In genomic region chr7:593324-594115, GRCh38 we compare ENCODE assay signal across 10 cellular contexts.
DNase-seq lines count a peak whose midpoint lies in the region; ATAC-seq lines count a peak whose summit lies in the region.
"Had no signal": no experiment of that assay in that cellular context is flagged by ENCODE, and none has a peak within 500 bp of the region (broad histone marks: within the 10 kb centered on the region; RNA-seq: fewer than 3 reads in every experiment).

No MANE protein-coding gene starts in this region.

- no peak for ATAC-seq in effector memory CD8-positive, alpha-beta T cell (replicated peaks)
- no peak for ATAC-seq in GM21528 (IDR thresholded peaks at IDR 0.05; ENCODE audit: low FRiP score, unreplicated experiment)
- ATAC-seq: left colon had no signal

- peaks cover 8% of the 10 kb centered on the region for H3K9me3 Mint-ChIP-seq in dendritic cell treated with granulocyte-macrophage colony-stimulating factor and Interleukin-4, amounts not matched to agents 40 ng/mL and 50 ng/mL, for 4 days
- peaks cover 7% of the 10 kb centered on the region for H3K9me3 Mint-ChIP-seq in stimulated activated naive CD8-positive, alpha-beta T cell treated with anti-CD3 and anti-CD28 coated beads, Interleukin-15, Interleukin-2, amounts not matched to agents 100 ng/mL and 50 ng/mL, for 24 hours
- peaks cover 2 to 7% of the 10 kb centered on the region in 2 donors for H3K9me3 Mint-ChIP-seq in effector memory CD8-positive, alpha-beta T cell

- in situ Hi-C loops in KBM-7 (cut with MboI; ENCODE audit: low pct_unique_long_range_greater_than_20kb, low sequenced_read_pairs): no loop called here

- H3K36me3 Mint-ChIP-seq in dendritic cell treated with granulocyte-macrophage colony-stimulating factor and Interleukin-4, amounts not matched to agents 40 ng/mL and 50 ng/mL, for 4 days (ENCODE audit: low read depth): peaks cover 17% of the 10 kb centered on the region
- peaks cover 33% of the 10 kb centered on the region for H3K36me3 Mint-ChIP-seq in stimulated activated naive CD8-positive, alpha-beta T cell treated with anti-CD3 and anti-CD28 coated beads, Interleukin-15, Interleukin-2, amounts not matched to agents 100 ng/mL and 50 ng/mL, for 24 hours (ENCODE audit: low read depth)
- H3K36me3 Mint-ChIP-seq in effector memory CD8-positive, alpha-beta T cell (ENCODE audit: insufficient read depth): peaks cover 12% of the 10 kb centered on the region

- peak overlapping the region; percentile 12 for H3K27ac Mint-ChIP-seq in dendritic cell treated with granulocyte-macrophage colony-stimulating factor and Interleukin-4, amounts not matched to agents 40 ng/mL and 50 ng/mL, for 4 days
- peak overlapping the region; percentile 84 for H3K27ac Mint-ChIP-seq in stimulated activated naive CD8-positive, alpha-beta T cell treated with anti-CD3 and anti-CD28 coated beads, Interleukin-15, Interleukin-2, amounts not matched to agents 100 ng/mL and 50 ng/mL, for 24 hours
- no peak overlapping the region for H3K27ac Mint-ChIP-seq in effector memory CD8-positive, alpha-beta T cell

- no peak overlapping the region for H3K4me3 Mint-ChIP-seq in dendritic cell treated with granulocyte-macrophage colony-stimulating factor and Interleukin-4, amounts not matched to agents 40 ng/mL and 50 ng/mL, for 4 days
- peak overlapping the region; percentile 52 for H3K4me3 Mint-ChIP-seq in stimulated activated naive CD8-positive, alpha-beta T cell treated with anti-CD3 and anti-CD28 coated beads, Interleukin-15, Interleukin-2, amounts not matched to agents 100 ng/mL and 50 ng/mL, for 24 hours
- H3K4me3 Mint-ChIP-seq in effector memory CD8-positive, alpha-beta T cell: no peak overlapping the region

- peak; percentile 16 for DNase-seq in activated naive CD4-positive, alpha-beta T cell treated with Interleukin-2 at 50 U/mL for 16 hours
- DNase-seq in activated naive CD4-positive, alpha-beta T cell (lab: John Stamatoyannopoulos, UW): no peak
- DNase-seq in KBM-7 (peak; percentile 84), NCI-H510A (lab: John Stamatoyannopoulos, UW) (no peak)
- DNase-seq in effector memory CD8-positive, alpha-beta T cell: no peak
- DNase-seq: left colon, NCI-H1105 had no signal

- peaks cover 29% of the 10 kb centered on the region for H3K4me1 Mint-ChIP-seq in dendritic cell treated with granulocyte-macrophage colony-stimulating factor and Interleukin-4, amounts not matched to agents 40 ng/mL and 50 ng/mL, for 4 days (ENCODE audit: low read depth)
- peaks cover 50% of the 10 kb centered on the region for H3K4me1 Mint-ChIP-seq in stimulated activated naive CD8-positive, alpha-beta T cell treated with anti-CD3 and anti-CD28 coated beads, Interleukin-15, Interleukin-2, amounts not matched to agents 100 ng/mL and 50 ng/mL, for 24 hours (ENCODE audit: low read depth)
- H3K4me1 Mint-ChIP-seq in effector memory CD8-positive, alpha-beta T cell (ENCODE audit: low read depth in 2 of 2): peaks cover 9 to 10% of the 10 kb centered on the region in 2 donors

- intact Hi-C loops in dendritic cell treated with granulocyte-macrophage colony-stimulating factor and Interleukin-4, amounts not matched to agents 40 ng/mL and 50 ng/mL, for 4 days (cut with micrococcal nuclease): no loop called here

- peaks cover 79% of the 10 kb centered on the region for H3K27me3 Mint-ChIP-seq in dendritic cell treated with granulocyte-macrophage colony-stimulating factor and Interleukin-4, amounts not matched to agents 40 ng/mL and 50 ng/mL, for 4 days
- no peaks in the 10 kb centered on the region for H3K27me3 Mint-ChIP-seq in stimulated activated naive CD8-positive, alpha-beta T cell treated with anti-CD3 and anti-CD28 coated beads, Interleukin-15, Interleukin-2, amounts not matched to agents 100 ng/mL and 50 ng/mL, for 24 hours
- H3K27me3 Mint-ChIP-seq in effector memory CD8-positive, alpha-beta T cell: no peaks in the 10 kb centered on the region

Comparison
In these comparisons a context has a peak if more than half of its experiments do, and no peak if none do; other contexts are left out.
1. DNase-seq: peak in activated naive CD4-positive, alpha-beta T cell treated with Interleukin-2 at 50 U/mL for 16 hours (single experiment) and KBM-7 (single experiment); none in activated naive CD4-positive, alpha-beta T cell (0 of 4), NCI-H510A (single experiment) and effector memory CD8-positive, alpha-beta T cell (0 of 3).
2. H3K27ac Mint-ChIP-seq: peak in dendritic cell treated with granulocyte-macrophage colony-stimulating factor and Interleukin-4, amounts not matched to agents 40 ng/mL and 50 ng/mL, for 4 days (single experiment) and stimulated activated naive CD8-positive, alpha-beta T cell treated with anti-CD3 and anti-CD28 coated beads, Interleukin-15, Interleukin-2, amounts not matched to agents 100 ng/mL and 50 ng/mL, for 24 hours (single experiment); none in effector memory CD8-positive, alpha-beta T cell (0 of 2).